Comparison of ENCODE assay signal across 22 cellular contexts in genomic region chr6:34148864-34149810, GRCh38. TPM values are rescaled to one million over a fixed set of nuclear protein-coding genes. Genes with fewer than 3 reads are reported as not detected.
DNase-seq lines count a peak whose midpoint lies in the region; ATAC-seq, FAIRE-seq and TF ChIP-seq lines count a peak whose summit lies in the region.
"Had no signal": no experiment of that assay in that cellular context is flagged by ENCODE, and none has a peak within 500 bp of the region (broad histone marks: within the 10 kb centered on the region; RNA-seq: fewer than 3 reads in every experiment).

No MANE protein-coding gene starts in this region.

- no peak for TF ChIP-seq RAD21 in H1 (IDR thresholded peaks at IDR 0.05 in 1 of 2, conservative IDR thresholded peaks at IDR 0.05 in 1 of 2; ENCODE audit: low read depth in 2 of 2, low read length in 2 of 2)

- no peak overlapping the region for H3K56ac ChIP-seq in H1 (replicated peaks; ENCODE audit: insufficient read length, low read depth, low read length)

- no peak for TF ChIP-seq POLR2A in H1 (IDR thresholded peaks at IDR 0.05; ENCODE audit: control extremely low read depth in 1 of 2, low read depth in 2 of 2, low read length in 2 of 2)

- no peak overlapping the region for H3K14ac ChIP-seq in H1 (ENCODE audit: insufficient read length)

- H3K79me2 ChIP-seq in H1 (ENCODE audit: control insufficient read depth in 1 of 2, insufficient read depth in 2 of 2, low read length in 2 of 2), result no peaks in the 10 kb centered on the region

- H2BK5ac ChIP-seq in H1 (ENCODE audit: low read depth, low read length), result no peak overlapping the region

- H2BK15ac ChIP-seq in H1 (ENCODE audit: low read length), result no peak overlapping the region

- no peaks in the 10 kb centered on the region for H4K20me1 ChIP-seq in H1 (replicated peaks in 1 of 2; ENCODE audit: control insufficient read depth in 1 of 2, insufficient read depth in 2 of 2, low read length in 2 of 2)

- no peak overlapping the region for H4K5ac ChIP-seq in H1 (ENCODE audit: insufficient read length, low read depth, low read length)

- H3K23me2 ChIP-seq in H1 (ENCODE audit: low read depth, low read length), result peaks cover 17% of the 10 kb centered on the region; the same call in 1 of the 2 replicates

- no peaks in the 10 kb centered on the region for H3K9me3 ChIP-seq in HEK293 (ENCODE audit: control insufficient read depth, insufficient read depth, low read depth, low read length)
- no peaks in the 10 kb centered on the region for H3K9me3 ChIP-seq in H1 (ENCODE audit: insufficient read depth in 2 of 2, low read depth in 1 of 2, low read length in 1 of 2)
- H3K9me3 ChIP-seq: left lung had no signal

- peak overlapping the region; percentile 52 for H4K91ac ChIP-seq in H1 (replicated peaks; ENCODE audit: insufficient read length, low read length)

- no peak overlapping the region for H3K18ac ChIP-seq in H1 (ENCODE audit: extremely low read depth, low read length)

- intact Hi-C loops in sciatic nerve (cut with DNase I), result no loop called here

- no peak overlapping the region for H2AK5ac ChIP-seq in H1 (ENCODE audit: low read depth, low read length)

- no peaks in the 10 kb centered on the region for H3K36me3 ChIP-seq in HEK293 (ENCODE audit: control insufficient read depth in 2 of 2, insufficient read depth in 1 of 2, low read length in 2 of 2)
- no peaks in the 10 kb centered on the region for H3K36me3 ChIP-seq in H1 (ENCODE audit: control insufficient read depth in 2 of 4, insufficient read depth in 4 of 4, low read length in 3 of 4)
- H3K36me3 ChIP-seq: left lung had no signal

- no peak overlapping the region for H3K23ac ChIP-seq in H1 (ENCODE audit: insufficient read length)

- 60% methylated on average over 9 of the region's 9 CpGs; no CpG with 5 or more reads in 1 of the 2 experiments for WGBS in H1 (ENCODE audit: extremely low coverage in 1 of 2, insufficient coverage in 1 of 2, insufficient read length in 1 of 2, insufficient replicate concordance in 2 of 2, low coverage in 1 of 2, low lambda C conversion rate in 2 of 2, missing lambda C conversion rate in 1 of 2), 2 experiments

- DNase-seq in activated CD8-positive, alpha-beta memory T cell treated with anti-CD3 and anti-CD28 coated beads, Interleukin-2, amount 50 U/mL, for 4 hours, result peak; percentile 12
- no peak for DNase-seq in activated CD8-positive, alpha-beta memory T cell treated with anti-CD3 and anti-CD28 coated beads for 24 hours
- DNase-seq in H1 (ENCODE audit: low read depth in 1 of 2, low spot score in 2 of 2) (peak in 1 of 2 experiments; percentile 49), sciatic nerve (ENCODE audit: low spot score) (peak; percentile 27), iPS-NIHi7 (ENCODE audit: extremely low spot score) (no peak)
- no peak for DNase-seq in activated T-cell treated with anti-CD3 and anti-CD28 coated beads, Interleukin-2, amount 50 U/mL, for 48 hours
- DNase-seq: activated T-cell treated with anti-CD3 and anti-CD28 coated beads for 4 hours; cerebellar nuclear complex; effector memory CD8-positive, alpha-beta T cell; EL; KBM-7; left lung; midbrain; NCI-H1694 treated with DMSO at 0.1 percent for 48 hours; NCI-H774; PC-3; stimulated activated CD4-positive, alpha-beta T cell treated with anti-CD3 and anti-CD28 coated beads, Interleukin-4, amount 100 ng/mL, for 4 hours had no signal

- peaks cover 3 to 50% (median 43%) of the 10 kb centered on the region in 4 experiments for H3K27me3 ChIP-seq in H1 (replicated peaks in 1 of 4; ENCODE audit: control insufficient read depth in 3 of 4, extremely low read depth in 1 of 4, insufficient read depth in 3 of 4, low read length in 3 of 4)

- no peak overlapping the region for H3K9ac ChIP-seq in H1 (replicated peaks in 1 of 4; ENCODE audit: extremely low read depth in 1 of 4, low read depth in 3 of 4, low read length in 3 of 4)

- H2BK12ac ChIP-seq in H1 (ENCODE audit: low read depth, low read length), result no peak overlapping the region

- H3K4me3 ChIP-seq in HEK293 (ENCODE audit: low read depth, low read length) (no peak overlapping the region), H1 (ENCODE audit: extremely low read depth in 1 of 4, insufficient read depth in 2 of 4, low read depth in 3 of 4, low read length in 4 of 4) (no peak overlapping the region)
- H3K4me3 ChIP-seq: left lung, smooth muscle cell had no signal

- CTCF ChIA-PET in HEK293 (lab: Yijun Ruan, JAX), result interaction anchor here (0.6 to 2.4 kb wide), 5 partner anchors 14 to 449 kb away, joined by 3 to 8 read pairs (median 3); no protein-coding TSS in a partner anchor
- CTCF ChIA-PET in H1 (lab: Charles Lee; ENCODE audit: partially characterized antibody), result interaction anchor here (0.6 to 11.8 kb wide), 14 partner anchors 9 to 448 kb away, joined by 3 to 128 read pairs (median 3); no protein-coding TSS in a partner anchor

- H4K8ac ChIP-seq in H1 (ENCODE audit: extremely low read depth, insufficient read depth, low read length), result no peak overlapping the region

- ATAC-seq in sciatic nerve (no peak), GM21360 (IDR thresholded peaks at IDR 0.05; ENCODE audit: unreplicated experiment) (no peak)
- ATAC-seq: effector memory CD8-positive, alpha-beta T cell; left lung; PC-3 had no signal

- no peaks in the 10 kb centered on the region for H3K79me1 ChIP-seq in H1 (ENCODE audit: low read depth, low read length)

- peak overlapping the region; percentile 24 to 36; a peak in 2 of 4 replicates for H3K4me2 ChIP-seq in H1 (ENCODE audit: insufficient read depth in 1 of 2, low read depth in 2 of 2, low read length in 2 of 2)
- H3K4me2 ChIP-seq: smooth muscle cell had no signal

- TF ChIP-seq EP300 in H1 (IDR thresholded peaks at IDR 0.05; ENCODE audit: borderline replicate concordance in 1 of 2, low read depth in 2 of 2, low read length in 2 of 2), result no peak

- no peak overlapping the region for H3K4ac ChIP-seq in H1 (replicated peaks; ENCODE audit: insufficient read length, low read depth, low read length)

- H3K27ac ChIP-seq in HEK293 (ENCODE audit: extremely low read depth, low read depth, low read length) (no peak overlapping the region), H1 (ENCODE audit: low read depth, low read length) (no peak overlapping the region)
- H3K27ac ChIP-seq: left lung had no signal

- no peak for TF ChIP-seq CTCF in HEK293 (tag by site-specific recombination; IDR thresholded peaks at IDR 0.05)
- TF ChIP-seq CTCF in H1 (IDR thresholded peaks at IDR 0.05; ENCODE audit: control extremely low read depth in 1 of 3, insufficient read depth in 1 of 3, low read depth in 1 of 3, low read length in 3 of 3), result no peak

- H2BK120ac ChIP-seq in H1 (replicated peaks; ENCODE audit: low read depth, low read length), result no peak overlapping the region

- no peak overlapping the region for H2BK20ac ChIP-seq in H1 (ENCODE audit: low read length)

- no peak overlapping the region for H2AFZ ChIP-seq in H1 (ENCODE audit: low read length)

- H3K4me1 ChIP-seq in HEK293 (ENCODE audit: control insufficient read depth, insufficient read depth, low read length), result peaks cover 7% of the 10 kb centered on the region
- H3K4me1 ChIP-seq in H1 (replicated peaks in 1 of 4; ENCODE audit: control insufficient read depth in 3 of 4, insufficient read depth in 4 of 4, low read length in 3 of 4), result peaks cover 21 to 55% (median 30%) of the 10 kb centered on the region in 4 experiments

- FAIRE-seq in H1 (lab: Jason Lieb, UNC), result peak; percentile 7
- FAIRE-seq: astrocyte had no signal

- POLR2A ChIA-PET in HEK293 (lab: Yijun Ruan, JAX) (no interaction called here), H1 (lab: Charles Lee; ENCODE audit: partially characterized antibody) (interaction anchor here (1.1 to 2.2 kb wide), 4 partner anchors 10 to 28 kb away, joined by 3 to 6 read pairs (median 4); no protein-coding TSS in a partner anchor)

TF ChIP-seq in HEK293, 187 proteins besides CTCF, POLR2A, EP300 and RAD21:
- TF ChIP-seq ZBTB20 (tag by site-specific recombination; IDR thresholded peaks at IDR 0.05) (peak; percentile 29; the same call in 1 of the 2 replicates), ZNF530 (tag by site-specific recombination; IDR thresholded peaks at IDR 0.05; ENCODE audit: low read depth) (no peak), ZNF211 (tag by site-specific recombination; IDR thresholded peaks at IDR 0.05; ENCODE audit: low read depth) (no peak), ZNF48 (tag by site-specific recombination; IDR thresholded peaks at IDR 0.05) (no peak), ZNF37A (tag by site-specific recombination; IDR thresholded peaks at IDR 0.05) (no peak), KLF9 (tag by site-specific recombination; IDR thresholded peaks at IDR 0.05; ENCODE audit: low read depth) (no peak)

TF ChIP-seq in H1, 55 proteins besides CTCF, POLR2A, EP300 and RAD21:
- TF ChIP-seq JUN (IDR thresholded peaks at IDR 0.05; ENCODE audit: low read depth, low read length), result no peak
- TF ChIP-seq ASH2L (IDR thresholded peaks at IDR 0.05; ENCODE audit: low read length), result no peak
- no peak for TF ChIP-seq EGR1 (IDR thresholded peaks at IDR 0.05; ENCODE audit: borderline replicate concordance, low read depth, low read length)
- TF ChIP-seq BCL11A (IDR thresholded peaks at IDR 0.05; ENCODE audit: low read depth in 2 of 2, low read length in 2 of 2), result no peak
- peak; percentile 97 for TF ChIP-seq KDM1A (IDR thresholded peaks at IDR 0.05; ENCODE audit: borderline replicate concordance, low read length)
- TF ChIP-seq E2F6 (IDR thresholded peaks at IDR 0.05), result no peak
- no peak for TF ChIP-seq TAF1 (IDR thresholded peaks at IDR 0.05; ENCODE audit: low read depth, low read length)
- TF ChIP-seq HDAC2 (IDR thresholded peaks at IDR 0.05; ENCODE audit: borderline replicate concordance in 1 of 2, low read depth in 2 of 2, low read length in 2 of 2), result peak in 1 of 2 experiments; percentile 68; a peak in 1 of 4 replicates
- TF ChIP-seq CHD2 (IDR thresholded peaks at IDR 0.05; ENCODE audit: low read length), result no peak
- TF ChIP-seq TEAD4 (IDR thresholded peaks at IDR 0.05; ENCODE audit: low read depth, low read length), result no peak

RNA-seq across cellular contexts. Expression of gene GRM4, which starts 3.2 kb away (rescaled TPM):
- total RNA-seq in H1 (2021; fragmentation: NEBNext Ultra II Directional; extraction: Animal tissue kit (Norgen Biotek cat#: 25700)), result 18.7 and 21.5 TPM in 2 replicates
- 19.6 and 24.2 TPM in 2 replicates for polyA plus RNA-seq in H1 (2011; rRNA removed)
- polyA plus RNA-seq in H1 (2011; cell fraction: cytosol; rRNA removed), result 9.2 TPM
- 32.8 TPM for polyA plus RNA-seq in H1 (2011; cell fraction: nucleus; rRNA removed)
- 9.0 to 19.1 TPM (median 15.6 TPM) in 4 replicates for polyA plus RNA-seq in H1 (2012, experiment 1 of 2)
- 9.6 TPM for polyA plus RNA-seq in H1 (2012, experiment 2 of 2)
- 27.2 TPM for polyA plus RNA-seq in H1 (2013, experiment 1 of 2)
- 27.6 TPM for polyA plus RNA-seq in H1 (2013, experiment 2 of 2)
- polyA minus RNA-seq in H1 (2011; rRNA and poly(A)+ RNA removed), result 15.4 and 22.9 TPM in 2 replicates
- 17.1 TPM for polyA minus RNA-seq in H1 (2011; cell fraction: cytosol; rRNA and poly(A)+ RNA removed)
- polyA minus RNA-seq in H1 (2011; cell fraction: nucleus; rRNA and poly(A)+ RNA removed), result 16.3 TPM
- not detected for total RNA-seq in sciatic nerve
- total RNA-seq: left lung, PC-3, pulmonary artery endothelial cell, smooth muscle cell had no signal

Comparison
In these comparisons a context has a peak if more than half of its experiments do, and no peak if none do; other contexts are left out.
1. DNase-seq: peak in activated CD8-positive, alpha-beta memory T cell treated with anti-CD3 and anti-CD28 coated beads, Interleukin-2, amount 50 U/mL, for 4 hours (single experiment) and sciatic nerve (single experiment); none in activated CD8-positive, alpha-beta memory T cell treated with anti-CD3 and anti-CD28 coated beads for 24 hours (single experiment), activated T-cell treated with anti-CD3 and anti-CD28 coated beads, Interleukin-2, amount 50 U/mL, for 48 hours (0 of 2) and iPS-NIHi7 (single experiment).
2. RNA of gene GRM4, which starts 3.2 kb away (total RNA-seq): 18.7 to 21.5 TPM in H1; not detected in sciatic nerve (single experiment); every median in the first group is over 10 times any median in the second.